ENCODE assay signal across 12 cellular contexts in genomic region chr19:49335784-49336481, GRCh38. TPM values are rescaled to one million over a fixed set of nuclear protein-coding genes. Genes with fewer than 3 reads are reported as not detected.
DNase-seq lines count a peak whose midpoint lies in the region; ATAC-seq, FAIRE-seq and TF ChIP-seq lines count a peak whose summit lies in the region.
"Had no signal": no experiment of that assay in that cellular context is flagged by ENCODE, and none has a peak within 500 bp of the region (broad histone marks: within the 10 kb centered on the region; RNA-seq: fewer than 3 reads in every experiment).

No MANE protein-coding gene starts in this region.

- FAIRE-seq in K562 (lab: Jason Lieb, UNC): no peak
- no peak for FAIRE-seq in RCC 7860 (lab: Jason Lieb, UNC)

- BruUV-seq in K562 (replicated peaks; lab: Mats Ljungman, UMichigan): TSS peak; percentile 75

- TF ChIP-seq CTCF in Loucy (conservative IDR thresholded peaks at IDR 0.05; ENCODE audit: low read length) (no peak), K562 (IDR thresholded peaks at IDR 0.05 in 2 of 3, conservative IDR thresholded peaks at IDR 0.05 in 1 of 3; ENCODE audit: insufficient read depth in 2 of 3, low read depth in 1 of 3, low read length in 3 of 3) (no peak)

- DNase-seq in GDM1 (lab: John Stamatoyannopoulos, UW): peak; percentile 42
- no peak for DNase-seq in K562 (ENCODE audit: extremely low read depth in 1 of 4, low spot score in 3 of 4)
- no peak for DNase-seq in RCC 7860 (ENCODE audit: low spot score)
- DNase-seq in NK-92 treated with Interleukin-12 subunit alpha and Interleukin-12 subunit beta, amount 100 ng/mL, for 24 hours (lab: John Stamatoyannopoulos, UW): no peak
- no peak for DNase-seq in iPS-NIHi7 (ENCODE audit: extremely low spot score)
- no peak for DNase-seq in NCI-H2029 (lab: John Stamatoyannopoulos, UW)
- DNase-seq: caudate nucleus, NCI-H345 had no signal

- POLR2A ChIA-PET in K562 (lab: Yijun Ruan, JAX): interaction anchor here (1.0 kb wide), 1 partner anchor 17 kb away, joined by 4 read pairs; no protein-coding TSS in a partner anchor

- peaks cover 44% of the 10 kb centered on the region for H3K4me1 ChIP-seq in Loucy (ENCODE audit: insufficient read depth, low read length, poor library complexity, severe bottlenecking)
- peaks cover 40 to 69% of the 10 kb centered on the region in 2 experiments for H3K4me1 ChIP-seq in K562 (replicated peaks in 1 of 2; ENCODE audit: control insufficient read depth in 2 of 2, insufficient read depth in 2 of 2, low read length in 2 of 2)
- H3K4me1 ChIP-seq in rectal smooth muscle tissue (ENCODE audit: control insufficient read depth, insufficient read depth, low read length): peaks cover 4% of the 10 kb centered on the region

- in situ Hi-C loops in K562 (cut with MboI): no loop called here

- H3K36me3 ChIP-seq in Loucy (ENCODE audit: insufficient read depth, low read length): no peaks in the 10 kb centered on the region
- H3K36me3 ChIP-seq in K562 (ENCODE audit: control insufficient read depth, insufficient read depth, low read length): peaks cover 2% of the 10 kb centered on the region; the same call in 1 of the 3 replicates
- H3K36me3 ChIP-seq in rectal smooth muscle tissue (ENCODE audit: control insufficient read depth, insufficient read depth, low read length): no peaks in the 10 kb centered on the region

- 0 out of 2 replicates have a peak, but pooled peaks cover 5% of the 10 kb centered on the region for H3F3A ChIP-seq in Loucy (ENCODE audit: low read depth)

- peak overlapping the region; percentile 84 for H3K4me3 ChIP-seq in Loucy (ENCODE audit: low read length, poor library complexity, severe bottlenecking)
- peak overlapping the region; percentile 27 for H3K4me3 ChIP-seq in K562
- peak overlapping the region; percentile 59 for H3K4me3 ChIP-seq in rectal smooth muscle tissue (ENCODE audit: low read length)

- no peaks in the 10 kb centered on the region for H4K20me1 ChIP-seq in Loucy (ENCODE audit: insufficient read depth, low read length, poor library complexity, severe bottlenecking)
- no peaks in the 10 kb centered on the region for H4K20me1 ChIP-seq in K562 (replicated peaks; ENCODE audit: control insufficient read depth, insufficient read depth, low read length)

- ATAC-seq in K562: no peak

- TF ChIP-seq EP300 in K562 (IDR thresholded peaks at IDR 0.05; ENCODE audit: low read length): no peak

- TF ChIP-seq POLR2A in K562 (conservative IDR thresholded peaks at IDR 0.05): no peak

- TF ChIP-seq RAD21 in K562 (CRISPR knock-in tag; conservative IDR thresholded peaks at IDR 0.05 in 1 of 2, IDR thresholded peaks at IDR 0.05 in 1 of 2): no peak

- no peaks in the 10 kb centered on the region for H3K9me1 ChIP-seq in K562 (ENCODE audit: control insufficient read depth, insufficient read depth, low read length)

- H3K9ac ChIP-seq in Loucy (ENCODE audit: low read depth, low read length, poor library complexity, severe bottlenecking): peak overlapping the region; percentile 84
- H3K9ac ChIP-seq in K562 (ENCODE audit: insufficient read depth in 1 of 2, low read depth in 2 of 2, low read length in 2 of 2): peak overlapping the region; percentile 57 to 87
- no peak overlapping the region for H3K9ac ChIP-seq in rectal smooth muscle tissue (ENCODE audit: low read length)

- intact Hi-C loops in K562 (cut with micrococcal nuclease): no loop called here

- WGBS in K562 (ENCODE audit: insufficient coverage, low coverage, missing lambda C conversion rate): 59% methylated on average over 14 of the region's 14 CpGs

- H2AFZ ChIP-seq in Loucy (ENCODE audit: low read length) (peak overlapping the region; percentile 82; the same call in 1 of the 2 replicates), K562 (ENCODE audit: low read depth, low read length) (peak overlapping the region; percentile 95)

- H3K79me2 ChIP-seq in Loucy (ENCODE audit: insufficient read depth, low read length) (peaks cover 16% of the 10 kb centered on the region; the same call in 1 of the 2 replicates), K562 (ENCODE audit: control insufficient read depth, insufficient read depth, low read length) (no peaks in the 10 kb centered on the region)

- H3K9me3 ChIP-seq in Loucy (ENCODE audit: insufficient read depth, low read depth, low read length) (no peaks in the 10 kb centered on the region), K562 (replicated peaks; ENCODE audit: control insufficient read depth, insufficient read depth, low read depth, low read length) (no peaks in the 10 kb centered on the region)

- CTCF ChIA-PET in K562 (lab: Yijun Ruan, JAX; ENCODE audit: low intra/inter-chr PET ratio): interaction anchor here (0.5 kb wide), 1 partner anchor 58 kb away, joined by 3 read pairs; no protein-coding TSS in a partner anchor

- H3K27me3 ChIP-seq in Loucy (ENCODE audit: insufficient read depth, low read length, poor library complexity, severe bottlenecking): no peaks in the 10 kb centered on the region
- H3K27me3 ChIP-seq in K562 (ENCODE audit: control insufficient read depth in 2 of 2, insufficient read depth in 2 of 2, low read length in 2 of 2): no peaks in the 10 kb centered on the region
- no peaks in the 10 kb centered on the region for H3K27me3 ChIP-seq in rectal smooth muscle tissue (ENCODE audit: control insufficient read depth, insufficient read depth, low read length)

- H3K4me2 ChIP-seq in Loucy (ENCODE audit: low read depth, low read length, poor library complexity, severe bottlenecking) (peak overlapping the region; percentile 85), K562 (ENCODE audit: insufficient read depth, low read length) (peak overlapping the region; percentile 77)

- peak overlapping the region; percentile 70; the same call in 2 of the 3 replicates for H3K27ac ChIP-seq in K562 (ENCODE audit: extremely low read depth, low read depth, low read length)
- H3K27ac ChIP-seq in rectal smooth muscle tissue (ENCODE audit: low read depth, low read length): no peak overlapping the region

- H3K9me2 ChIP-seq in Loucy (replicated peaks; ENCODE audit: low read depth, low read length): no peaks in the 10 kb centered on the region

RNA-seq across cellular contexts. Expression of gene CD37, which starts 0.7 kb away (rescaled TPM):
- 15.6 and 23.5 TPM in 2 replicates for total RNA-seq in K562 (2011; cell fraction: chromatin; rRNA removed; ENCODE audit: low replicate concordance)
- 8.3 and 13.2 TPM in 2 replicates for total RNA-seq in K562 (2011; cell fraction: nucleolus; rRNA removed)
- total RNA-seq in K562 (2011; cell fraction: nucleoplasm; rRNA removed): 12.3 and 15.8 TPM in 2 replicates
- 4.0 and 5.0 TPM in 2 replicates for total RNA-seq in K562 (2014; rRNA removed)
- 3.1 and 3.8 TPM in 2 replicates for total RNA-seq in K562 (2014; rRNA removed; fragmentation: Illumina TruSeq; extraction: Trizol)
- 5.0 and 6.2 TPM in 2 replicates for total RNA-seq in K562 (2015; rRNA removed; fragmentation: Illumina TruSeq; extraction: Trizol)
- total RNA-seq in K562 (2021): 11.0 and 12.0 TPM in 2 replicates
- polyA plus RNA-seq in K562 (2011; rRNA removed): 2.5 and 5.8 TPM in 2 replicates
- 7.5 and 9.8 TPM in 2 replicates for polyA plus RNA-seq in K562 (2011; cell fraction: cytosol; rRNA removed)
- 21.2 and 22.5 TPM in 2 replicates for polyA plus RNA-seq in K562 (2011; cell fraction: nucleus; rRNA removed)
- polyA plus RNA-seq in K562 (2012): 14.6 and 37.6 TPM in 2 replicates
- polyA plus RNA-seq in K562 (2014; fragmentation: Illumina TruSeq; extraction: Trizol): 16.3 and 19.0 TPM in 2 replicates
- polyA plus RNA-seq in K562 (2014; fragmentation: Nextera tagmentation; extraction: Ambion mirVana): 1 to 10 TPM; 7.4 to 8.3 TPM
- polyA plus RNA-seq in K562 (2014; rRNA removed): 10.8 and 11.0 TPM in 2 replicates
- 3.6 and 5.2 TPM in 2 replicates for polyA minus RNA-seq in K562 (2011; rRNA and poly(A)+ RNA removed)
- 5.4 and 7.6 TPM in 2 replicates for polyA minus RNA-seq in K562 (2011; cell fraction: cytosol; rRNA and poly(A)+ RNA removed)
- 3.6 and 3.8 TPM in 2 replicates for polyA minus RNA-seq in K562 (2011; cell fraction: nucleus; rRNA and poly(A)+ RNA removed)
- total RNA-seq: G401 had no signal

RNA-seq across cellular contexts. Expression of gene SLC6A16, which starts 10.9 kb away (rescaled TPM):
- total RNA-seq in K562 (2011; cell fraction: chromatin; rRNA removed; ENCODE audit: low replicate concordance): 2.9 and 6.2 TPM in 2 replicates
- total RNA-seq in K562 (2011; cell fraction: nucleolus; rRNA removed): 2.0 and 2.6 TPM in 2 replicates
- total RNA-seq in K562 (2011; cell fraction: nucleoplasm; rRNA removed): 3.0 and 3.2 TPM in 2 replicates
- total RNA-seq in K562 (2014; rRNA removed) (0.05 TPM in 1 of 2 replicates, not detected in the other), K562 (2014; rRNA removed; fragmentation: Illumina TruSeq; extraction: Trizol) (0.35 and 0.36 TPM in 2 replicates), K562 (2015; rRNA removed; fragmentation: Illumina TruSeq; extraction: Trizol) (0.15 and 0.22 TPM in 2 replicates), K562 (2021) (0.67 and 0.95 TPM in 2 replicates)
- polyA plus RNA-seq in K562 (2011; rRNA removed) (0.37 and 0.52 TPM in 2 replicates), K562 (2014; fragmentation: Illumina TruSeq; extraction: Trizol) (0.09 and 0.48 TPM in 2 replicates), K562 (2014; fragmentation: Nextera tagmentation; extraction: Ambion mirVana) (under 1 TPM; 0.35 to 0.46 TPM), K562 (2014; rRNA removed) (0.66 and 0.80 TPM in 2 replicates)
- 0.27 and 0.30 TPM in 2 replicates for polyA plus RNA-seq in K562 (2011; cell fraction: cytosol; rRNA removed)
- polyA plus RNA-seq in K562 (2011; cell fraction: nucleus; rRNA removed): 1.4 and 1.6 TPM in 2 replicates
- 0.37 and 0.76 TPM in 2 replicates for polyA plus RNA-seq in K562 (2012)
- 0.27 and 1.1 TPM in 2 replicates for polyA minus RNA-seq in K562 (2011; rRNA and poly(A)+ RNA removed)
- 0.38 TPM in 1 of 2 replicates, not detected in the other for polyA minus RNA-seq in K562 (2011; cell fraction: cytosol; rRNA and poly(A)+ RNA removed)
- 0.40 and 0.44 TPM in 2 replicates for polyA minus RNA-seq in K562 (2011; cell fraction: nucleus; rRNA and poly(A)+ RNA removed)
- total RNA-seq: G401 had no signal

RNA-seq across cellular contexts. Expression of gene TEAD2, which starts 26.3 kb away (rescaled TPM):
- total RNA-seq in K562 (2011; cell fraction: chromatin; rRNA removed; ENCODE audit: low replicate concordance): 12.9 and 26.4 TPM in 2 replicates
- total RNA-seq in K562 (2011; cell fraction: nucleolus; rRNA removed): 12.1 and 13.3 TPM in 2 replicates
- 15.0 and 16.8 TPM in 2 replicates for total RNA-seq in K562 (2011; cell fraction: nucleoplasm; rRNA removed)
- total RNA-seq in K562 (2014; rRNA removed): 14.7 and 15.3 TPM in 2 replicates
- 11.2 and 12.6 TPM in 2 replicates for total RNA-seq in K562 (2014; rRNA removed; fragmentation: Illumina TruSeq; extraction: Trizol)
- total RNA-seq in K562 (2015; rRNA removed; fragmentation: Illumina TruSeq; extraction: Trizol): 12.7 and 13.9 TPM in 2 replicates
- total RNA-seq in K562 (2021): 19.5 and 20.7 TPM in 2 replicates
- 10.7 and 12.4 TPM in 2 replicates for polyA plus RNA-seq in K562 (2011; rRNA removed)
- polyA plus RNA-seq in K562 (2011; cell fraction: cytosol; rRNA removed): 11.2 and 17.7 TPM in 2 replicates
- 9.4 and 15.6 TPM in 2 replicates for polyA plus RNA-seq in K562 (2011; cell fraction: nucleus; rRNA removed)
- 15.9 and 17.9 TPM in 2 replicates for polyA plus RNA-seq in K562 (2012)
- 25.4 and 27.0 TPM in 2 replicates for polyA plus RNA-seq in K562 (2014; fragmentation: Illumina TruSeq; extraction: Trizol)
- polyA plus RNA-seq in K562 (2014; fragmentation: Nextera tagmentation; extraction: Ambion mirVana): 1 to 10 TPM; 1.6 to 1.8 TPM
- polyA plus RNA-seq in K562 (2014; rRNA removed): 14.2 and 18.8 TPM in 2 replicates
- polyA minus RNA-seq in K562 (2011; rRNA and poly(A)+ RNA removed): 7.2 and 9.5 TPM in 2 replicates
- polyA minus RNA-seq in K562 (2011; cell fraction: cytosol; rRNA and poly(A)+ RNA removed): 10.4 and 14.6 TPM in 2 replicates
- 4.8 and 6.9 TPM in 2 replicates for polyA minus RNA-seq in K562 (2011; cell fraction: nucleus; rRNA and poly(A)+ RNA removed)

RNA-seq across cellular contexts. Expression of gene DKKL1, which starts 27.7 kb away (rescaled TPM):
- 1.1 and 1.3 TPM in 2 replicates for total RNA-seq in K562 (2011; cell fraction: chromatin; rRNA removed; ENCODE audit: low replicate concordance)
- total RNA-seq in K562 (2011; cell fraction: nucleolus; rRNA removed): 1.3 and 1.7 TPM in 2 replicates
- 1.3 and 2.3 TPM in 2 replicates for total RNA-seq in K562 (2011; cell fraction: nucleoplasm; rRNA removed)
- total RNA-seq in K562 (2014; rRNA removed): 1.4 and 1.7 TPM in 2 replicates
- total RNA-seq in K562 (2014; rRNA removed; fragmentation: Illumina TruSeq; extraction: Trizol): 0.44 and 0.61 TPM in 2 replicates
- total RNA-seq in K562 (2015; rRNA removed; fragmentation: Illumina TruSeq; extraction: Trizol): 0.62 and 0.90 TPM in 2 replicates
- 0.69 and 1.3 TPM in 2 replicates for total RNA-seq in K562 (2021)
- 1.4 and 1.5 TPM in 2 replicates for polyA plus RNA-seq in K562 (2011; rRNA removed)
- 1.0 and 1.1 TPM in 2 replicates for polyA plus RNA-seq in K562 (2011; cell fraction: cytosol; rRNA removed)
- polyA plus RNA-seq in K562 (2011; cell fraction: nucleus; rRNA removed): 1.4 TPM in 2 replicates
- polyA plus RNA-seq in K562 (2012): 0.56 and 1.2 TPM in 2 replicates
- 0.30 and 0.52 TPM in 2 replicates for polyA plus RNA-seq in K562 (2014; fragmentation: Illumina TruSeq; extraction: Trizol)
- polyA plus RNA-seq in K562 (2014; fragmentation: Nextera tagmentation; extraction: Ambion mirVana): under 1 TPM; 0.15 to 0.34 TPM
- polyA plus RNA-seq in K562 (2014; rRNA removed): 0.44 and 0.96 TPM in 2 replicates
- 0.66 and 0.70 TPM in 2 replicates for polyA minus RNA-seq in K562 (2011; rRNA and poly(A)+ RNA removed)
- 1.9 TPM in 1 of 2 replicates, not detected in the other for polyA minus RNA-seq in K562 (2011; cell fraction: cytosol; rRNA and poly(A)+ RNA removed)
- not detected in 2 replicates for polyA minus RNA-seq in K562 (2011; cell fraction: nucleus; rRNA and poly(A)+ RNA removed)
- total RNA-seq: omental fat pad had no signal

RNA-seq across cellular contexts. Expression of gene KASH5, which starts 52.1 kb away (rescaled TPM):
- 0.84 and 1.3 TPM in 2 replicates for total RNA-seq in K562 (2011; cell fraction: chromatin; rRNA removed; ENCODE audit: low replicate concordance)
- total RNA-seq in K562 (2011; cell fraction: nucleolus; rRNA removed): 1.0 and 1.8 TPM in 2 replicates
- 0.44 and 0.61 TPM in 2 replicates for total RNA-seq in K562 (2011; cell fraction: nucleoplasm; rRNA removed)
- 0.36 and 0.78 TPM in 2 replicates for total RNA-seq in K562 (2014; rRNA removed)
- total RNA-seq in K562 (2014; rRNA removed; fragmentation: Illumina TruSeq; extraction: Trizol): 0.26 and 0.44 TPM in 2 replicates
- total RNA-seq in K562 (2015; rRNA removed; fragmentation: Illumina TruSeq; extraction: Trizol): 0.07 and 0.41 TPM in 2 replicates
- total RNA-seq in K562 (2021): 0.20 and 0.60 TPM in 2 replicates
- 0.60 and 0.70 TPM in 2 replicates for polyA plus RNA-seq in K562 (2011; rRNA removed)
- 0.54 and 1.3 TPM in 2 replicates for polyA plus RNA-seq in K562 (2011; cell fraction: cytosol; rRNA removed)
- 1.9 and 2.2 TPM in 2 replicates for polyA plus RNA-seq in K562 (2011; cell fraction: nucleus; rRNA removed)
- 0.44 and 1.5 TPM in 2 replicates for polyA plus RNA-seq in K562 (2012)
- 0.19 and 0.31 TPM in 2 replicates for polyA plus RNA-seq in K562 (2014; fragmentation: Illumina TruSeq; extraction: Trizol)
- polyA plus RNA-seq in K562 (2014; fragmentation: Nextera tagmentation; extraction: Ambion mirVana): under 1 TPM in 1 of 2 experiments, not detected in 1; 0.13 TPM
- 0.84 and 3.2 TPM in 2 replicates for polyA plus RNA-seq in K562 (2014; rRNA removed)
- 0.12 and 0.14 TPM in 2 replicates for polyA minus RNA-seq in K562 (2011; rRNA and poly(A)+ RNA removed)
- polyA minus RNA-seq in K562 (2011; cell fraction: cytosol; rRNA and poly(A)+ RNA removed): not detected in 2 replicates
- polyA minus RNA-seq in K562 (2011; cell fraction: nucleus; rRNA and poly(A)+ RNA removed): not detected in 2 replicates
- total RNA-seq: G401 had no signal

Comparison
In these comparisons a context has a peak if more than half of its experiments do, and no peak if none do; other contexts are left out.
1. H3K4me3 ChIP-seq: peak in every context shown above with its lines; median percentile 84 in Loucy; 59 in rectal smooth muscle tissue; 27 in K562.